Comparison of ENCODE assay signal across 14 cellular contexts in the genomic region with DNA sequence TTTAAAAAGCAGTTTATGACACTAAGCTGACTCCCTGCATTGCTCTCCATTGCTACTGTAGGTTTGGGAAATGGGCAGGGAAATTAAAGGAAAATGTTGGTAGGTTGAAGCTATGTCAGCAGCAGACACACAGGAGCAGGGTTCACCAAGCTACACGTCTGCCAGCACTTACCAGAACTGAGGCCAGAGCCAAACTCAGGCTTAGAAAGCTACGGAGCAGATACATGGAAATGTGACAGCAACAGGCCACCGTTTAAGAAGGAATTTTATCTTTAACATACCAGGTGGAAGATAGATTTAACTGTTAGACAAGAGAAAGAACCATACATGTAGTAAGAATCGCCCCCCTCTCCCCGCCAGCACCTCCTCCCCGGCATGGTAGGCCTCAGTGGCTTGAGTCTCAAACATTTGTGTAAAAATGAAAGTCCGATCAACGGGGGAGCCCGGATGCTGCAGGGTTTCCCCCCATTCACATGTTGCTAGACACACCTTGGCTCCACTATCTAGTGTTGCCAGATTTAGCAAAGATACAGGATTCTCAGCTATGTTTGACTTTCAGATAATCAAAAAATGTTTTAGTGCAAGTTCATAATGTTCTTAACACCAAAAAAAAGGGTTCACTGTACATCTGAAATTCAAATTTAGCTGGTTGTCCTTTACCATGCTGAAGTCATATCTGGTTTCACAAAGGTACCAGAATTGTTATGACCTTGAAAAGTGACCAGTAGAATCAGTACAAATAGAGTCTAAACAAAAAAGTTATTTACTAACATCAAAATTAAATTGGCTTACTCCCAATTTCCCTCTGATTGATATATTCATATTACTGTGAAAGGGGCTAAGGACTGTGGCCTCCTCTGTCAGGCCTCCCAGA. TPM values are rescaled to one million over a fixed set of nuclear protein-coding genes. Genes with fewer than 3 reads are reported as not detected.
A peak's percentile ranks its signal among the peaks of the same experiment; 100 is the strongest.
DNase-seq lines count a peak whose midpoint lies in the region; ATAC-seq and TF ChIP-seq lines count a peak whose summit lies in the region.
"Had no signal": no experiment of that assay in that cellular context is flagged by ENCODE, and none has a peak within 500 bp of the region (broad histone marks: within the 10 kb centered on the region; RNA-seq: fewer than 3 reads in every experiment).

No MANE protein-coding gene starts in this region.

- TF ChIP-seq CTCF in SK-N-SH (IDR thresholded peaks at IDR 0.05), result no peak
- TF ChIP-seq CTCF in osteocyte (IDR thresholded peaks at IDR 0.05), result no peak
- TF ChIP-seq CTCF in gastroesophageal sphincter (IDR thresholded peaks at IDR 0.05), result no peak

- no peaks in the 10 kb centered on the region for H3K27me3 Mint-ChIP-seq in osteocyte (ENCODE audit: unreplicated experiment)

- no peaks in the 10 kb centered on the region for H3K4me1 Mint-ChIP-seq in osteocyte (ENCODE audit: unreplicated experiment)

- H3K27me3 ChIP-seq in SK-N-SH (ENCODE audit: insufficient read depth), result peaks cover 4% of the 10 kb centered on the region; the same call in 1 of the 2 replicates
- H3K27me3 ChIP-seq in gastroesophageal sphincter, result no peaks in the 10 kb centered on the region
- H3K27me3 ChIP-seq: esophagus squamous epithelium had no signal

- no peak overlapping the region for H3K4me3 Mint-ChIP-seq in osteocyte (ENCODE audit: unreplicated experiment)

- no peak for TF ChIP-seq EP300 in SK-N-SH (IDR thresholded peaks at IDR 0.05; ENCODE audit: borderline replicate concordance in 1 of 2, low read depth in 1 of 2, low read length in 1 of 2)
- TF ChIP-seq EP300 in gastroesophageal sphincter (IDR thresholded peaks at IDR 0.05), result no peak

- no peaks in the 10 kb centered on the region for H3K9me3 ChIP-seq in SK-N-SH
- H3K9me3 ChIP-seq in gastroesophageal sphincter, result no peaks in the 10 kb centered on the region
- H3K9me3 ChIP-seq: esophagus squamous epithelium, mucosa of descending colon had no signal

- no peaks in the 10 kb centered on the region for H3K79me2 ChIP-seq in SK-N-SH (ENCODE audit: insufficient read depth)

- H3F3A ChIP-seq in SK-N-SH (replicated peaks; ENCODE audit: insufficient read depth), result no peaks in the 10 kb centered on the region

- H3K4me1 ChIP-seq in SK-N-SH (ENCODE audit: control insufficient read depth in 1 of 2, insufficient read depth in 2 of 2, low read depth in 1 of 2, low read length in 1 of 2), result no peaks in the 10 kb centered on the region
- no peaks in the 10 kb centered on the region for H3K4me1 ChIP-seq in gastroesophageal sphincter
- H3K4me1 ChIP-seq: esophagus squamous epithelium had no signal

- no peaks in the 10 kb centered on the region for H3K36me3 Mint-ChIP-seq in osteocyte (ENCODE audit: unreplicated experiment)

- ATAC-seq in SK-N-SH treated with all-trans-retinoic acid at 6 μM for 48 hours, result no peak
- ATAC-seq in GM21737 (IDR thresholded peaks at IDR 0.05; ENCODE audit: unreplicated experiment), result peak; percentile 86
- ATAC-seq in HG03103 (IDR thresholded peaks at IDR 0.05; ENCODE audit: low read depth, unreplicated experiment), result peak; percentile 88
- no peak for ATAC-seq in gastroesophageal sphincter
- ATAC-seq: mucosa of descending colon had no signal

- DNase-seq in SK-N-SH (no peak), D341Med (ENCODE audit: low spot score) (no peak), SHP77 (lab: John Stamatoyannopoulos, UW) (no peak), osteocyte (ENCODE audit: extremely low spot score, unreplicated experiment) (no peak)
- DNase-seq: activated CD8-positive, alpha-beta memory T cell treated with anti-CD3 and anti-CD28 coated beads, Interleukin-2, amount 50 U/mL, for 4 hours; esophagus squamous epithelium; mucosa of descending colon; NCI-H510A; stimulated activated CD4-positive, alpha-beta T cell treated with anti-CD3 and anti-CD28 coated beads, Interleukin-4, amount 100 ng/mL, for 1 hour had no signal

- no peak overlapping the region for H3K4me2 ChIP-seq in SK-N-SH

- TF ChIP-seq POLR2A in gastroesophageal sphincter (IDR thresholded peaks at IDR 0.05), result no peak

- H3K27ac Mint-ChIP-seq in osteocyte (ENCODE audit: unreplicated experiment), result no peak overlapping the region

- H3K9ac ChIP-seq in SK-N-SH, result no peak overlapping the region

- H3K9me3 Mint-ChIP-seq in osteocyte (ENCODE audit: unreplicated experiment), result peaks cover 18% of the 10 kb centered on the region

- peak overlapping the region; percentile 37; the same call in 1 of the 2 replicates for H2AFZ ChIP-seq in SK-N-SH (ENCODE audit: low read depth)

- no peaks in the 10 kb centered on the region for H4K20me1 ChIP-seq in SK-N-SH (ENCODE audit: insufficient read depth)

- 5% methylated on average over 9 of the region's 9 CpGs for WGBS in SK-N-SH (ENCODE audit: low lambda C conversion rate)
- WGBS in gastroesophageal sphincter (ENCODE audit: low coverage in 1 of 2), 2 donors, result 64 to 93% methylated on average over 3 to 9 of the region's 9 CpGs

- no peak for TF ChIP-seq RAD21 in SK-N-SH (IDR thresholded peaks at IDR 0.05; ENCODE audit: low read length)

- H3K36me3 ChIP-seq in SK-N-SH (replicated peaks in 1 of 2; ENCODE audit: control insufficient read depth in 1 of 2, insufficient read depth in 2 of 2, low read length in 1 of 2) (no peaks in the 10 kb centered on the region), gastroesophageal sphincter (no peaks in the 10 kb centered on the region)
- H3K36me3 ChIP-seq: esophagus squamous epithelium had no signal

- POLR2A ChIA-PET in SK-N-SH (lab: Yijun Ruan, JAX), result no interaction called here

- H3K27ac ChIP-seq in SK-N-SH (ENCODE audit: low read depth in 2 of 2, low read length in 1 of 2) (no peak overlapping the region), gastroesophageal sphincter (no peak overlapping the region)
- H3K27ac ChIP-seq: 22Rv1, esophagus squamous epithelium had no signal

- H3K4me3 ChIP-seq in SK-N-SH (ENCODE audit: low read depth in 2 of 2, low read length in 1 of 2) (no peak overlapping the region), gastroesophageal sphincter (no peak overlapping the region)
- H3K4me3 ChIP-seq: esophagus squamous epithelium, mucosa of descending colon had no signal

- no peaks in the 10 kb centered on the region for H3K9me2 ChIP-seq in SK-N-SH

- CTCF ChIA-PET in SK-N-SH (lab: Yijun Ruan, JAX), result interaction anchor here (9.2 kb wide), 1 partner anchor 180 kb away, joined by 122 read pairs; no protein-coding TSS in a partner anchor

TF ChIP-seq in SK-N-SH, 30 proteins besides CTCF, POLR2A, EP300 and RAD21 (continues in another document):
- TF ChIP-seq, protein P1, sequence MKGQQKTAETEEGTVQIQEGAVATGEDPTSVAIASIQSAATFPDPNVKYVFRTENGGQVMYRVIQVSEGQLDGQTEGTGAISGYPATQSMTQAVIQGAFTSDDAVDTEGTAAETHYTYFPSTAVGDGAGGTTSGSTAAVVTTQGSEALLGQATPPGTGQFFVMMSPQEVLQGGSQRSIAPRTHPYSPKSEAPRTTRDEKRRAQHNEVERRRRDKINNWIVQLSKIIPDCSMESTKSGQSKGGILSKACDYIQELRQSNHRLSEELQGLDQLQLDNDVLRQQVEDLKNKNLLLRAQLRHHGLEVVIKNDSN (IDR thresholded peaks at IDR 0.05; ENCODE audit: borderline replicate concordance, low read depth), result no peak
- TF ChIP-seq FOXJ3 (CRISPR knock-in tag; IDR thresholded peaks at IDR 0.05), result no peak
- TF ChIP-seq MXI1 (IDR thresholded peaks at IDR 0.05; ENCODE audit: low read depth, low read length), result no peak

TF ChIP-seq in SK-N-SH treated with all-trans-retinoic acid at 6 μM for 48 hours, 23 proteins besides CTCF, POLR2A, EP300 and RAD21 (continues in another document):
- TF ChIP-seq ARNTL (CRISPR knock-in tag; IDR thresholded peaks at IDR 0.05; ENCODE audit: borderline replicate concordance, low read depth) (no peak), PPARA (CRISPR knock-in tag; IDR thresholded peaks at IDR 0.05; ENCODE audit: borderline replicate concordance) (no peak), CSDC2 (CRISPR knock-in tag; IDR thresholded peaks at IDR 0.05) (no peak), ZFP3 (CRISPR knock-in tag; IDR thresholded peaks at IDR 0.05) (no peak)
- TF ChIP-seq, protein P2, sequence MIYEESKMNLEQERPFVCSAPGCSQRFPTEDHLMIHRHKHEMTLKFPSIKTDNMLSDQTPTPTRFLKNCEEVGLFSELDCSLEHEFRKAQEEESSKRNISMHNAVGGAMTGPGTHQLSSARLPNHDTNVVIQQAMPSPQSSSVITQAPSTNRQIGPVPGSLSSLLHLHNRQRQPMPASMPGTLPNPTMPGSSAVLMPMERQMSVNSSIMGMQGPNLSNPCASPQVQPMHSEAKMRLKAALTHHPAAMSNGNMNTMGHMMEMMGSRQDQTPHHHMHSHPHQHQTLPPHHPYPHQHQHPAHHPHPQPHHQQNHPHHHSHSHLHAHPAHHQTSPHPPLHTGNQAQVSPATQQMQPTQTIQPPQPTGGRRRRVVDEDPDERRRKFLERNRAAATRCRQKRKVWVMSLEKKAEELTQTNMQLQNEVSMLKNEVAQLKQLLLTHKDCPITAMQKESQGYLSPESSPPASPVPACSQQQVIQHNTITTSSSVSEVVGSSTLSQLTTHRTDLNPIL (CRISPR knock-in tag; IDR thresholded peaks at IDR 0.05; ENCODE audit: low read depth), result no peak

RNA-seq across cellular contexts. Expression of a gene that starts 6.7 kb away (rescaled TPM):
- polyA plus RNA-seq in SK-N-SH (2012; rRNA removed), result not detected in 2 replicates
- polyA plus RNA-seq in SK-N-SH (2012; cell fraction: cytosol; rRNA removed), result not detected in 2 replicates
- polyA plus RNA-seq in SK-N-SH (2012; cell fraction: nucleus; rRNA removed), result not detected in 2 replicates
- total RNA-seq in osteocyte, result not detected in 2 replicates
- not detected for total RNA-seq in gastroesophageal sphincter
- total RNA-seq: esophagus squamous epithelium, mucosa of descending colon had no signal

RNA-seq across cellular contexts. Expression of a gene that starts 16.9 kb away (rescaled TPM):
- not detected in 2 replicates for polyA plus RNA-seq in SK-N-SH (2012; rRNA removed)
- polyA plus RNA-seq in SK-N-SH (2012; cell fraction: cytosol; rRNA removed), result not detected in 2 replicates
- not detected in 2 replicates for polyA plus RNA-seq in SK-N-SH (2012; cell fraction: nucleus; rRNA removed)
- total RNA-seq in osteocyte (not detected in 2 replicates), gastroesophageal sphincter (not detected)
- total RNA-seq: esophagus squamous epithelium, mucosa of descending colon had no signal

RNA-seq across cellular contexts. Expression of a gene that starts 27.1 kb away (rescaled TPM):
- polyA plus RNA-seq in SK-N-SH (2012; rRNA removed), result not detected in 2 replicates
- not detected in 2 replicates for polyA plus RNA-seq in SK-N-SH (2012; cell fraction: cytosol; rRNA removed)
- polyA plus RNA-seq in SK-N-SH (2012; cell fraction: nucleus; rRNA removed), result not detected in 2 replicates
- not detected in 2 replicates for total RNA-seq in osteocyte
- total RNA-seq in gastroesophageal sphincter, result not detected
- total RNA-seq: esophagus squamous epithelium, mucosa of descending colon had no signal

RNA-seq across cellular contexts. Expression of a gene that starts 30.7 kb away (rescaled TPM):
- polyA plus RNA-seq in SK-N-SH (2012; rRNA removed), result not detected in 2 replicates
- not detected in 2 replicates for polyA plus RNA-seq in SK-N-SH (2012; cell fraction: cytosol; rRNA removed)
- polyA plus RNA-seq in SK-N-SH (2012; cell fraction: nucleus; rRNA removed), result not detected in 2 replicates
- total RNA-seq in osteocyte (not detected in 2 replicates), gastroesophageal sphincter (not detected)
- total RNA-seq: esophagus squamous epithelium, mucosa of descending colon had no signal

RNA-seq across cellular contexts. Expression of a gene that starts 53.7 kb away (rescaled TPM):
- polyA plus RNA-seq in SK-N-SH (2012; rRNA removed), result not detected in 2 replicates
- not detected in 2 replicates for polyA plus RNA-seq in SK-N-SH (2012; cell fraction: cytosol; rRNA removed)
- not detected in 2 replicates for polyA plus RNA-seq in SK-N-SH (2012; cell fraction: nucleus; rRNA removed)
- total RNA-seq in osteocyte (not detected in 2 replicates), gastroesophageal sphincter (not detected)
- total RNA-seq: esophagus squamous epithelium, mucosa of descending colon had no signal

Comparison
In these comparisons a context has a peak if more than half of its experiments do, and no peak if none do; other contexts are left out.
1. ATAC-seq: peak in GM21737 (single experiment) and HG03103 (single experiment); none in SK-N-SH treated with all-trans-retinoic acid at 6 μM for 48 hours (single experiment) and gastroesophageal sphincter (single experiment).